ENCODE assay signal across 1 cellular context in genomic region chr9:136151848-136152542, GRCh38.
TF ChIP-seq lines count a peak whose summit lies in the region.

No MANE protein-coding gene starts in this region.

TF ChIP-seq in K562, 482 proteins besides CTCF, POLR2A, EP300 and RAD21:
- no peak for TF ChIP-seq ZBTB17 (CRISPR knock-in tag; IDR thresholded peaks at IDR 0.05)
- TF ChIP-seq POLR3G (IDR thresholded peaks at IDR 0.05; ENCODE audit: extremely low read depth, insufficient read length, insufficient replicate concordance): no peak
- no peak for TF ChIP-seq MTA2 (IDR thresholded peaks at IDR 0.05; ENCODE audit: low read depth)
- TF ChIP-seq PYGO2 (tag; IDR thresholded peaks at IDR 0.05): no peak
- no peak for TF ChIP-seq E2F6 (IDR thresholded peaks at IDR 0.05; ENCODE audit: borderline replicate concordance in 1 of 2, extremely low read depth in 1 of 2, insufficient read depth in 1 of 2, insufficient read length in 1 of 2, low read depth in 1 of 2, low read length in 1 of 2, poor library complexity in 1 of 2, severe bottlenecking in 1 of 2)
- no peak for TF ChIP-seq TCF7L2 (IDR thresholded peaks at IDR 0.05; ENCODE audit: low read depth, low read length)
- no peak for TF ChIP-seq TRIM28 (IDR thresholded peaks at IDR 0.05)
- no peak for TF ChIP-seq SMAD4 (CRISPR knock-in tag; conservative IDR thresholded peaks at IDR 0.05)
- TF ChIP-seq PTRF (tag; IDR thresholded peaks at IDR 0.05): no peak
- TF ChIP-seq ZNF280A (IDR thresholded peaks at IDR 0.05; ENCODE audit: low read depth, partially characterized antibody): no peak
- TF ChIP-seq ZBTB9 (CRISPR knock-in tag; IDR thresholded peaks at IDR 0.05): no peak
- TF ChIP-seq ESRRA (IDR thresholded peaks at IDR 0.05; ENCODE audit: borderline replicate concordance, low read depth): no peak
- TF ChIP-seq PKNOX1 (IDR thresholded peaks at IDR 0.05): no peak
